ENCODE assay signal across 28 cellular contexts in the genomic region with DNA sequence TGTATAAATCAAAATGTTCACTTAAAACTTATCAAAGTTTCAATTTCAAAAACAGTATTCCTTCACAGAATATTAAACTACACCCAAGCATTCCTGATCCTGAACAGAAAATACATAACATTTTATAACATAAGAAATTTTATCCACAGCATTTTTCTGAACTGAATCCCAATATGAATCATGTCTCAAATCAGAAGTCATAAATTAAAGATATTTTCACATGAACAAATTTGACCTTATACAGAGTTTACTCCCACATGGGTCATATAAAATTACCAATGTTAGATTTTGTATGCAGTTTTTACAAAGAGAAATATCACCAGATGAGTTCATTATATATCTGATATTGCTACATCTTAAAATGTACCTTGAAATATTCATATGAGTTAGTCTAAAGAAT. TPM values are rescaled to one million over a fixed set of nuclear protein-coding genes. Genes with fewer than 3 reads are reported as not detected.
DNase-seq lines count a peak whose midpoint lies in the region; ATAC-seq, FAIRE-seq and TF ChIP-seq lines count a peak whose summit lies in the region.
"Had no signal": no experiment of that assay in that cellular context is flagged by ENCODE, and none has a peak within 500 bp of the region (broad histone marks: within the 10 kb centered on the region; RNA-seq: fewer than 3 reads in every experiment).

No MANE protein-coding gene starts in this region.

- no peak overlapping the region for H3K14ac ChIP-seq in mesenchymal stem cell (ENCODE audit: low read length in 2 of 2)

- H3K27ac Mint-ChIP-seq in stimulated activated naive CD8-positive, alpha-beta T cell treated with anti-CD3 and anti-CD28 coated beads, Interleukin-15, amount 100 ng/mL, for 72 hours: no peak overlapping the region
- H3K27ac Mint-ChIP-seq: activated T-cell treated with anti-CD3 and anti-CD28 coated beads, Interleukin-2, amount 50 U/mL, for 24 hours; dendritic cell treated with granulocyte-macrophage colony-stimulating factor and Interleukin-4, amounts not matched to agents 40 ng/mL and 50 ng/mL, for 4 days; stimulated activated naive CD8-positive, alpha-beta T cell treated with anti-CD3 and anti-CD28 coated beads, Interleukin-15, Interleukin-2, amounts not matched to agents 100 ng/mL and 50 ng/mL, for 24 hours had no signal

- no peak for TF ChIP-seq POLR2A in A549 (IDR thresholded peaks at IDR 0.05; ENCODE audit: low read length)

- DNase-seq in A549 (ENCODE audit: low read depth in 1 of 2, low spot score in 1 of 2): no peak
- peak; percentile 42 for DNase-seq in adipocyte (ENCODE audit: low read depth)
- DNase-seq in mesenchymal stem cell: no peak
- DNase-seq in stimulated activated naive CD8-positive, alpha-beta T cell treated with anti-CD3 and anti-CD28 coated beads, Interleukin-15, amount 100 ng/mL, for 72 hours: no peak
- no peak for DNase-seq in NK-92 treated with Interleukin-12 subunit alpha and Interleukin-12 subunit beta, amount 100 ng/mL, for 24 hours (lab: John Stamatoyannopoulos, UW)
- no peak for DNase-seq in kidney glomerular epithelial cell (lab: John Stamatoyannopoulos, UW)
- DNase-seq: activated CD4-positive, alpha-beta T cell treated with anti-CD3 and anti-CD28 coated beads for 1 hour; activated CD8-positive, alpha-beta memory T cell treated with anti-CD3 and anti-CD28 coated beads for 24 hours; activated naive CD4-positive, alpha-beta T cell treated with Interleukin-2 at 50 U/mL for 16 hours; activated T-cell treated with anti-CD3 and anti-CD28 coated beads, Interleukin-2, amount 50 U/mL, for 24 hours; foreskin keratinocyte; GDM1; immature natural killer cell; KG1; NCI-H1694; NCI-H748 treated with DMSO at 0.1 percent for 48 hours; psoas muscle; SHP77; stimulated activated CD4-positive, alpha-beta T cell treated with anti-CD3 and anti-CD28 coated beads, Interleukin-2, amount 100 ng/mL, for 48 hours; T-cell had no signal

- CTCF ChIA-PET in A549 (lab: Yijun Ruan, JAX): interaction anchor here (1.1 kb wide), 1 partner anchor 15 kb away, joined by 4 read pairs; no protein-coding TSS in a partner anchor

- TF ChIP-seq RAD21 in A549 (conservative IDR thresholded peaks at IDR 0.05 in 1 of 2, IDR thresholded peaks at IDR 0.05 in 1 of 2): no peak

- no peak overlapping the region for H3K4me3 ChIP-seq in A549
- H3K4me3 ChIP-seq in Loucy (ENCODE audit: low read length, poor library complexity, severe bottlenecking): peak overlapping the region; percentile 40
- H3K4me3 ChIP-seq in adipocyte (ENCODE audit: low read length): peak overlapping the region; percentile 22
- peak overlapping the region in 1 of 2 experiments; percentile 23 for H3K4me3 ChIP-seq in mesenchymal stem cell (ENCODE audit: insufficient read depth in 1 of 2, low read depth in 1 of 2, low read length in 2 of 2)
- H3K4me3 ChIP-seq: BLaER1, HAP-1, psoas muscle, skin epidermis, tibial nerve had no signal

- H3K79me2 ChIP-seq in Loucy (ENCODE audit: insufficient read depth, low read length): peaks cover 32% of the 10 kb centered on the region

- H4K20me1 ChIP-seq in Loucy (ENCODE audit: insufficient read depth, low read length, poor library complexity, severe bottlenecking): peaks cover 11% of the 10 kb centered on the region

- no peak overlapping the region for H2BK12ac ChIP-seq in mesenchymal stem cell (ENCODE audit: low read length in 2 of 2)

- H3K9me3 ChIP-seq in A549: no peaks in the 10 kb centered on the region
- H3K9me3 ChIP-seq in Loucy (ENCODE audit: insufficient read depth, low read depth, low read length): no peaks in the 10 kb centered on the region
- H3K9me3 ChIP-seq in adipocyte (ENCODE audit: control insufficient read depth, low read length): no peaks in the 10 kb centered on the region
- H3K9me3 ChIP-seq in mesenchymal stem cell (ENCODE audit: control insufficient read depth, low read length): no peaks in the 10 kb centered on the region
- H3K9me3 ChIP-seq: BLaER1, HAP-1, psoas muscle, tibial nerve had no signal

- H3K36me3 ChIP-seq in Loucy (ENCODE audit: insufficient read depth, low read length): no peaks in the 10 kb centered on the region
- peaks cover 11% of the 10 kb centered on the region for H3K36me3 ChIP-seq in adipocyte (ENCODE audit: control insufficient read depth, insufficient read depth, low read length, severe bottlenecking)
- H3K36me3 ChIP-seq in mesenchymal stem cell (ENCODE audit: control insufficient read depth in 1 of 2, insufficient read depth in 2 of 2, low read depth in 1 of 2, low read length in 2 of 2): peaks cover under 1 to 22% of the 10 kb centered on the region in 2 experiments
- H3K36me3 ChIP-seq: HAP-1 had no signal

- no peak for TF ChIP-seq CTCF in A549 (IDR thresholded peaks at IDR 0.05)
- no peak for TF ChIP-seq CTCF in Loucy (conservative IDR thresholded peaks at IDR 0.05; ENCODE audit: low read length)

- H3K27ac ChIP-seq in A549: no peak overlapping the region
- no peak overlapping the region for H3K27ac ChIP-seq in mesenchymal stem cell (ENCODE audit: low read length, poor library complexity, severe bottlenecking)
- H3K27ac ChIP-seq: BLaER1, foreskin keratinocyte, psoas muscle, skin epidermis, tibial nerve had no signal

- H3K9me3 Mint-ChIP-seq in stimulated activated naive CD8-positive, alpha-beta T cell treated with anti-CD3 and anti-CD28 coated beads, Interleukin-15, amount 100 ng/mL, for 72 hours: no peaks in the 10 kb centered on the region
- H3K9me3 Mint-ChIP-seq: activated T-cell treated with anti-CD3 and anti-CD28 coated beads, Interleukin-2, amount 50 U/mL, for 24 hours; dendritic cell treated with granulocyte-macrophage colony-stimulating factor and Interleukin-4, amounts not matched to agents 40 ng/mL and 50 ng/mL, for 4 days; immature natural killer cell; stimulated activated naive CD8-positive, alpha-beta T cell treated with anti-CD3 and anti-CD28 coated beads, Interleukin-15, Interleukin-2, amounts not matched to agents 100 ng/mL and 50 ng/mL, for 24 hours; T-cell had no signal

- no peak overlapping the region for H3K18ac ChIP-seq in mesenchymal stem cell (ENCODE audit: low read depth in 1 of 2, low read length in 2 of 2)

- H3K23ac ChIP-seq in mesenchymal stem cell (ENCODE audit: low read length in 2 of 2): no peak overlapping the region

- no peaks in the 10 kb centered on the region for H3K9me2 ChIP-seq in Loucy (replicated peaks; ENCODE audit: low read depth, low read length)

- H3F3A ChIP-seq in Loucy (ENCODE audit: low read depth): no peaks in the 10 kb centered on the region

- H3K79me1 ChIP-seq in mesenchymal stem cell (replicated peaks; ENCODE audit: low read length, poor library complexity, severe bottlenecking): peaks cover 4% of the 10 kb centered on the region

- no peak overlapping the region for H2BK15ac ChIP-seq in mesenchymal stem cell (ENCODE audit: low read depth, poor library complexity, severe bottlenecking)

- H2BK120ac ChIP-seq in mesenchymal stem cell (ENCODE audit: low read depth, low read length): no peak overlapping the region

- H3K27me3 ChIP-seq in Loucy (ENCODE audit: insufficient read depth, low read length, poor library complexity, severe bottlenecking) (no peaks in the 10 kb centered on the region), adipocyte (replicated peaks; ENCODE audit: control insufficient read depth, insufficient read depth, low read length) (no peaks in the 10 kb centered on the region), mesenchymal stem cell (ENCODE audit: control insufficient read depth in 1 of 2, insufficient read depth in 1 of 2, low read length in 2 of 2) (no peaks in the 10 kb centered on the region)
- H3K27me3 ChIP-seq: BLaER1, foreskin keratinocyte, tibial nerve had no signal

- H3K4me2 ChIP-seq in A549 (peak overlapping the region; percentile 3; the same call in 1 of the 3 replicates), Loucy (ENCODE audit: low read depth, low read length, poor library complexity, severe bottlenecking) (peak overlapping the region; percentile 58), mesenchymal stem cell (ENCODE audit: low read length, poor library complexity, severe bottlenecking) (no peak overlapping the region)
- H3K4me2 ChIP-seq: BLaER1 had no signal

- no peak overlapping the region for H4K8ac ChIP-seq in mesenchymal stem cell (ENCODE audit: low read length)

- H3K4me1 ChIP-seq in A549 (peaks cover 26% of the 10 kb centered on the region; the same call in 2 of the 3 replicates), Loucy (ENCODE audit: insufficient read depth, low read length, poor library complexity, severe bottlenecking) (peaks cover 11% of the 10 kb centered on the region), adipocyte (ENCODE audit: control insufficient read depth, insufficient read depth, low read length) (peaks cover 48% of the 10 kb centered on the region), mesenchymal stem cell (ENCODE audit: control insufficient read depth, insufficient read depth, low read depth, low read length) (no peaks in the 10 kb centered on the region)

- H3K9ac ChIP-seq in Loucy (ENCODE audit: low read depth, low read length, poor library complexity, severe bottlenecking): peak overlapping the region; percentile 18
- peak overlapping the region; percentile 9 for H3K9ac ChIP-seq in adipocyte (ENCODE audit: low read length)
- H3K9ac ChIP-seq in mesenchymal stem cell (ENCODE audit: low read length): peak overlapping the region; percentile 62
- H3K9ac ChIP-seq: BLaER1 had no signal

- no peak overlapping the region for H3K4ac ChIP-seq in mesenchymal stem cell (ENCODE audit: low read depth in 1 of 2, low read length in 2 of 2)

- H4K91ac ChIP-seq in mesenchymal stem cell (ENCODE audit: low read length): no peak overlapping the region

- H2AK5ac ChIP-seq in mesenchymal stem cell (ENCODE audit: low read length, severe bottlenecking): no peak overlapping the region

- H2AFZ ChIP-seq in Loucy (ENCODE audit: low read length): no peak overlapping the region
- H2AFZ ChIP-seq in mesenchymal stem cell (ENCODE audit: low read depth, low read length): no peak overlapping the region

- ATAC-seq in A549 (no peak), HG03442 (IDR thresholded peaks at IDR 0.05; ENCODE audit: unreplicated experiment) (no peak)
- no peak for ATAC-seq in stimulated activated naive CD8-positive, alpha-beta T cell treated with anti-CD3 and anti-CD28 coated beads, Interleukin-15, amount 100 ng/mL, for 72 hours
- ATAC-seq: foreskin keratinocyte, psoas muscle, T-cell had no signal

- peaks cover 59% of the 10 kb centered on the region for H3K4me1 Mint-ChIP-seq in stimulated activated naive CD8-positive, alpha-beta T cell treated with anti-CD3 and anti-CD28 coated beads, Interleukin-15, amount 100 ng/mL, for 72 hours

- H2BK5ac ChIP-seq in mesenchymal stem cell (ENCODE audit: low read depth, low read length, poor library complexity, severe bottlenecking): no peak overlapping the region

- no peaks in the 10 kb centered on the region for H3K27me3 Mint-ChIP-seq in stimulated activated naive CD8-positive, alpha-beta T cell treated with anti-CD3 and anti-CD28 coated beads, Interleukin-15, amount 100 ng/mL, for 72 hours
- H3K27me3 Mint-ChIP-seq: activated T-cell treated with anti-CD3 and anti-CD28 coated beads, Interleukin-2, amount 50 U/mL, for 24 hours; dendritic cell treated with granulocyte-macrophage colony-stimulating factor and Interleukin-4, amounts not matched to agents 40 ng/mL and 50 ng/mL, for 4 days; stimulated activated naive CD8-positive, alpha-beta T cell treated with anti-CD3 and anti-CD28 coated beads, Interleukin-15, Interleukin-2, amounts not matched to agents 100 ng/mL and 50 ng/mL, for 24 hours; T-cell had no signal

- H3K4me3 Mint-ChIP-seq in stimulated activated naive CD8-positive, alpha-beta T cell treated with anti-CD3 and anti-CD28 coated beads, Interleukin-15, amount 100 ng/mL, for 72 hours: no peak overlapping the region
- H3K4me3 Mint-ChIP-seq: activated T-cell treated with anti-CD3 and anti-CD28 coated beads, Interleukin-2, amount 50 U/mL, for 24 hours; dendritic cell treated with granulocyte-macrophage colony-stimulating factor and Interleukin-4, amounts not matched to agents 40 ng/mL and 50 ng/mL, for 4 days; stimulated activated naive CD8-positive, alpha-beta T cell treated with anti-CD3 and anti-CD28 coated beads, Interleukin-15, Interleukin-2, amounts not matched to agents 100 ng/mL and 50 ng/mL, for 24 hours had no signal

- POLR2A ChIA-PET in A549 (lab: Yijun Ruan, JAX): no interaction called here

- no peak for FAIRE-seq in A549 (lab: Jason Lieb, UNC)

- no peak for TF ChIP-seq EP300 in A549 (IDR thresholded peaks at IDR 0.05)

RNA-seq across cellular contexts. Expression of gene ZBTB41, which starts 6.0 kb away (rescaled TPM):
- polyA plus RNA-seq in A549 (2011; rRNA removed): 10.1 and 12.0 TPM in 2 replicates
- 0.66 and 0.69 TPM in 2 replicates for polyA plus RNA-seq in A549 (2012; cell fraction: cytosol; rRNA removed)
- polyA plus RNA-seq in A549 (2012; cell fraction: nucleus; rRNA removed): 0.66 and 0.91 TPM in 2 replicates
- 3.8 to 4.4 TPM (median 4.1 TPM) in 3 replicates for polyA plus RNA-seq in A549 (2017; fragmentation: RNase III; extraction: RNeasy Plus Mini Kit Qiagen cat#74134 plus additional on column Dnase treatment)
- polyA minus RNA-seq in A549 (2011; rRNA and poly(A)+ RNA removed): 14.6 and 14.8 TPM in 2 replicates
- 5.3 TPM for polyA plus RNA-seq in mesenchymal stem cell (2013, experiment 1 of 2)
- polyA plus RNA-seq in mesenchymal stem cell (2013, experiment 2 of 2): 5.5 TPM

RNA-seq across cellular contexts. Expression of gene ASPM, which starts 48.6 kb away (rescaled TPM):
- polyA plus RNA-seq in A549 (2011; rRNA removed) (29.0 and 35.5 TPM in 2 replicates), A549 (2017; fragmentation: RNase III; extraction: RNeasy Plus Mini Kit Qiagen cat#74134 plus additional on column Dnase treatment) (18.1 to 20.2 TPM (median 19.0 TPM) in 3 replicates)
- 4.0 and 4.1 TPM in 2 replicates for polyA plus RNA-seq in A549 (2012; cell fraction: cytosol; rRNA removed)
- polyA plus RNA-seq in A549 (2012; cell fraction: nucleus; rRNA removed): 6.9 and 10.9 TPM in 2 replicates
- 18.6 and 20.1 TPM in 2 replicates for polyA minus RNA-seq in A549 (2011; rRNA and poly(A)+ RNA removed)
- 2.0 TPM for polyA plus RNA-seq in mesenchymal stem cell (2013, experiment 1 of 2)
- polyA plus RNA-seq in mesenchymal stem cell (2013, experiment 2 of 2): 1.8 TPM

Comparison
In these comparisons a context has a peak if more than half of its experiments do, and no peak if none do; other contexts are left out.
1. H3K9ac ChIP-seq: peak in every context shown above with its lines; median percentile 62 in mesenchymal stem cell; 18 in Loucy; 9 in adipocyte.